In the genomic region with DNA sequence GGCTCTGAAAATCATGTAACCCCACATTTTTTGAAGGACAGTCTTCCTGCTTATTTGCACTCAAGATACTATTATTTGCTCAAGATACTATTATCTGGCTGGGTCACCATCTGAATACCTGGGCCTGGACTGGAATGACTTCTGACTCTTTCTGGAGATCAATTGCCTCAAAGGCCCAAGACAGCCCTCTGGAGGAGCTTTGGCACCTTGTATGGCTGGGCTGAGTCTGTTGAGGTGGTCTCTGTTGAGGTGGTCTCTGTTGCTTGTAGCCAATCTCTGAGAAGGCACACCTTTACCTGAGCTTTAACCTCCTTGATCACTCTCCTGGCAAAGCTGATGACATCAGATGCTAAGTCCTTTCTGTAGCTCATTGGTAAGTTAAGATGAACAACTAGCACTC, we compare ENCODE assay signal across 22 cellular contexts. TPM values are rescaled to one million over a fixed set of nuclear protein-coding genes. Genes with fewer than 3 reads are reported as not detected.
DNase-seq lines count a peak whose midpoint lies in the region; ATAC-seq, FAIRE-seq and TF ChIP-seq lines count a peak whose summit lies in the region.
"Had no signal": no experiment of that assay in that cellular context is flagged by ENCODE, and none has a peak within 500 bp of the region (broad histone marks: within the 10 kb centered on the region; RNA-seq: fewer than 3 reads in every experiment).

No MANE protein-coding gene starts in this region.

- H3K79me2 ChIP-seq in PC-3 (ENCODE audit: low read length) (no peaks in the 10 kb centered on the region), H1 (ENCODE audit: control insufficient read depth in 1 of 2, insufficient read depth in 2 of 2, low read length in 2 of 2) (no peaks in the 10 kb centered on the region)

- H3K14ac ChIP-seq in H1 (ENCODE audit: insufficient read length), result no peak overlapping the region

- FAIRE-seq in H1 (lab: Jason Lieb, UNC), result no peak
- FAIRE-seq: GM18507 had no signal

- intact Hi-C loops in breast epithelium (cut with DNase I; ENCODE audit: low total_unique reads) (no loop called here), MCF 10A (cut with micrococcal nuclease) (no loop called here), PC-3 (cut with micrococcal nuclease) (no loop called here), uterus (cut with DNase I; ENCODE audit: low total_unique reads) (no loop called here)
- intact Hi-C loops in activated T-helper 1 cell treated with anti-CD3 and anti-CD28 coated beads, Interleukin-12 subunit alpha, Interleukin-12 subunit beta, Interleukin-2, Interleukin-4 antibody, amounts not matched to agents 30 ng/mL and 10 ng/mL and 1 ng/mL, durations not matched to agents 14 hours and 24 hours and 36 hours (cut with micrococcal nuclease), result no loop called here

- H2BK12ac ChIP-seq in H1 (ENCODE audit: low read depth, low read length), result no peak overlapping the region

- H3K4me3 ChIP-seq in breast epithelium (no peak overlapping the region), PC-3 (ENCODE audit: low read length) (no peak overlapping the region), H1 (ENCODE audit: extremely low read depth in 1 of 4, insufficient read depth in 2 of 4, low read depth in 3 of 4, low read length in 4 of 4) (no peak overlapping the region), uterus (no peak overlapping the region)
- H3K4me3 ChIP-seq: SJSA1 had no signal

- ATAC-seq in PC-3, result no peak

- H3K27ac ChIP-seq in breast epithelium (peak overlapping the region; percentile 65 to 79), PC-3 (ENCODE audit: low read length) (no peak overlapping the region), H1 (ENCODE audit: low read depth, low read length) (no peak overlapping the region), uterus (peak overlapping the region; percentile 39 to 53)
- H3K27ac ChIP-seq: 22Rv1, SJSA1 had no signal

- DNase-seq in breast epithelium (ENCODE audit: low spot score in 2 of 2), result no peak
- no peak for DNase-seq in MCF 10A (ENCODE audit: unreplicated experiment)
- no peak for DNase-seq in PC-3
- DNase-seq in H1 (ENCODE audit: low read depth in 1 of 2, low spot score in 2 of 2), result no peak
- DNase-seq in uterus, result no peak
- no peak for DNase-seq in activated T-helper 1 cell treated with anti-CD3 and anti-CD28 coated beads, Interleukin-12 subunit alpha, Interleukin-12 subunit beta, Interleukin-2, Interleukin-4 antibody, amounts not matched to agents 30 ng/mL and 10 ng/mL and 1 ng/mL, durations not matched to agents 14 hours and 24 hours and 36 hours (ENCODE audit: low spot score)
- DNase-seq in SIG-M5 treated with dmso at 0.1 percent for 504 hours (lab: John Stamatoyannopoulos, UW; ENCODE audit: unreplicated experiment), result no peak
- DNase-seq in cerebellar cortex (ENCODE audit: low spot score), result no peak
- DNase-seq: CD8-positive, alpha-beta memory T cell; GF-D8; GOT3; Kasumi-1; NCI-H1417; NCI-H2029; NCI-H2171 treated with DMSO at 0.1 percent for 48 hours; NCI-H510A; NCI-H82 had no signal

- no peak overlapping the region for H3K4ac ChIP-seq in H1 (replicated peaks; ENCODE audit: insufficient read length, low read depth, low read length)

- no peak overlapping the region for H2AK5ac ChIP-seq in H1 (ENCODE audit: low read depth, low read length)

- BruUV-seq in MCF 10A (replicated peaks; lab: Mats Ljungman, UMichigan), result no TSS peak
- BruUV-seq in PC-3 (replicated peaks; lab: Mats Ljungman, UMichigan), result no TSS peak

- H3K56ac ChIP-seq in H1 (replicated peaks; ENCODE audit: insufficient read length, low read depth, low read length), result no peak overlapping the region

- H3K9me2 ChIP-seq in PC-3 (replicated peaks; ENCODE audit: low read length), result no peaks in the 10 kb centered on the region

- no peak overlapping the region for H4K91ac ChIP-seq in H1 (replicated peaks; ENCODE audit: insufficient read length, low read length)

- H4K20me1 ChIP-seq in PC-3 (ENCODE audit: low read length) (no peaks in the 10 kb centered on the region), H1 (replicated peaks in 1 of 2; ENCODE audit: control insufficient read depth in 1 of 2, insufficient read depth in 2 of 2, low read length in 2 of 2) (no peaks in the 10 kb centered on the region)

- peaks cover 0 to 4% of the 10 kb centered on the region in 2 donors for H3K4me1 ChIP-seq in breast epithelium
- H3K4me1 ChIP-seq in PC-3 (ENCODE audit: insufficient read depth, low read length), result peaks cover 4% of the 10 kb centered on the region
- peaks cover 0 to 3% (median 1%) of the 10 kb centered on the region in 4 experiments; a peak in 5 of 7 replicates for H3K4me1 ChIP-seq in H1 (replicated peaks in 1 of 4; ENCODE audit: control insufficient read depth in 3 of 4, insufficient read depth in 4 of 4, low read length in 3 of 4)
- H3K4me1 ChIP-seq in uterus, result peaks cover 0 to 3% of the 10 kb centered on the region in 2 donors
- H3K4me1 ChIP-seq: SJSA1 had no signal

- no peaks in the 10 kb centered on the region for H3K9me3 Mint-ChIP-seq in MCF 10A (ENCODE audit: unreplicated experiment)
- H3K9me3 Mint-ChIP-seq in activated T-helper 1 cell treated with anti-CD3 and anti-CD28 coated beads, Interleukin-12 subunit alpha, Interleukin-12 subunit beta, Interleukin-2, Interleukin-4 antibody, amounts not matched to agents 30 ng/mL and 10 ng/mL and 1 ng/mL, durations not matched to agents 14 hours and 24 hours and 36 hours, result no peaks in the 10 kb centered on the region
- H3K9me3 Mint-ChIP-seq: CD8-positive, alpha-beta memory T cell had no signal

- no peak overlapping the region for H2BK120ac ChIP-seq in H1 (replicated peaks; ENCODE audit: low read depth, low read length)

- TF ChIP-seq RAD21 in H1 (IDR thresholded peaks at IDR 0.05 in 1 of 2, conservative IDR thresholded peaks at IDR 0.05 in 1 of 2; ENCODE audit: low read depth in 2 of 2, low read length in 2 of 2), result peak; percentile 20 to 50; a peak in 3 of 4 replicates

- H2BK20ac ChIP-seq in H1 (ENCODE audit: low read length), result no peak overlapping the region

- H3K27me3 ChIP-seq in breast epithelium, result no peaks in the 10 kb centered on the region
- no peaks in the 10 kb centered on the region for H3K27me3 ChIP-seq in PC-3 (ENCODE audit: low read length)
- no peaks in the 10 kb centered on the region for H3K27me3 ChIP-seq in H1 (replicated peaks in 1 of 4; ENCODE audit: control insufficient read depth in 3 of 4, extremely low read depth in 1 of 4, insufficient read depth in 3 of 4, low read length in 3 of 4)
- H3K27me3 ChIP-seq in uterus, result no peaks in the 10 kb centered on the region
- H3K27me3 ChIP-seq: SJSA1 had no signal

- H3K9ac ChIP-seq in PC-3 (ENCODE audit: low read length) (no peak overlapping the region), H1 (replicated peaks in 1 of 4; ENCODE audit: extremely low read depth in 1 of 4, low read depth in 3 of 4, low read length in 3 of 4) (no peak overlapping the region)

- CTCF ChIA-PET in MCF 10A (lab: Yijun Ruan, JAX) (interaction anchor here (0.5 to 0.6 kb wide), 2 partner anchors 132 to 1852 kb away, joined by 3 read pairs; no protein-coding TSS in a partner anchor), PC-3 (lab: Charles Lee) (no interaction called here), H1 (lab: Charles Lee; ENCODE audit: partially characterized antibody) (interaction anchor here (0.7 to 3.0 kb wide), 5 partner anchors 14 to 102 kb away, joined by 3 to 11 read pairs (median 3); no protein-coding TSS in a partner anchor)

- H3K36me3 Mint-ChIP-seq in MCF 10A (ENCODE audit: insufficient read depth, unreplicated experiment), result no peaks in the 10 kb centered on the region
- H3K36me3 Mint-ChIP-seq in activated T-helper 1 cell treated with anti-CD3 and anti-CD28 coated beads, Interleukin-12 subunit alpha, Interleukin-12 subunit beta, Interleukin-2, Interleukin-4 antibody, amounts not matched to agents 30 ng/mL and 10 ng/mL and 1 ng/mL, durations not matched to agents 14 hours and 24 hours and 36 hours (ENCODE audit: low read depth), result no peaks in the 10 kb centered on the region
- H3K36me3 Mint-ChIP-seq: CD8-positive, alpha-beta memory T cell had no signal

- TF ChIP-seq EP300 in H1 (IDR thresholded peaks at IDR 0.05; ENCODE audit: borderline replicate concordance in 1 of 2, low read depth in 2 of 2, low read length in 2 of 2), result no peak

- no peaks in the 10 kb centered on the region; the same call in 1 of the 2 replicates for H3K79me1 ChIP-seq in H1 (ENCODE audit: low read depth, low read length)

- TF ChIP-seq POLR2A in breast epithelium (IDR thresholded peaks at IDR 0.05) (no peak), H1 (IDR thresholded peaks at IDR 0.05; ENCODE audit: control extremely low read depth in 1 of 2, low read depth in 2 of 2, low read length in 2 of 2) (no peak), uterus (IDR thresholded peaks at IDR 0.05) (no peak)

- no peaks in the 10 kb centered on the region for H3K27me3 Mint-ChIP-seq in MCF 10A (ENCODE audit: insufficient read depth, unreplicated experiment)
- peaks cover 8% of the 10 kb centered on the region for H3K27me3 Mint-ChIP-seq in activated T-helper 1 cell treated with anti-CD3 and anti-CD28 coated beads, Interleukin-12 subunit alpha, Interleukin-12 subunit beta, Interleukin-2, Interleukin-4 antibody, amounts not matched to agents 30 ng/mL and 10 ng/mL and 1 ng/mL, durations not matched to agents 14 hours and 24 hours and 36 hours (ENCODE audit: insufficient read depth)

- no peak overlapping the region for H2BK15ac ChIP-seq in H1 (ENCODE audit: low read length)

- H2AFZ ChIP-seq in PC-3 (ENCODE audit: low read length) (no peak overlapping the region), H1 (ENCODE audit: low read length) (no peak overlapping the region)

- H3K36me3 ChIP-seq in breast epithelium (no peaks in the 10 kb centered on the region), PC-3 (ENCODE audit: low read depth, low read length) (no peaks in the 10 kb centered on the region), H1 (ENCODE audit: control insufficient read depth in 2 of 4, insufficient read depth in 4 of 4, low read length in 3 of 4) (peaks cover 0 to 20% (median 6%) of the 10 kb centered on the region in 4 experiments; a peak in 6 of 8 replicates), uterus (no peaks in the 10 kb centered on the region)
- H3K36me3 ChIP-seq: SJSA1 had no signal

- H3K23me2 ChIP-seq in H1 (ENCODE audit: low read depth, low read length), result no peaks in the 10 kb centered on the region

- H3K4me3 Mint-ChIP-seq in MCF 10A (ENCODE audit: unreplicated experiment), result no peak overlapping the region
- no peak overlapping the region for H3K4me3 Mint-ChIP-seq in activated T-helper 1 cell treated with anti-CD3 and anti-CD28 coated beads, Interleukin-12 subunit alpha, Interleukin-12 subunit beta, Interleukin-2, Interleukin-4 antibody, amounts not matched to agents 30 ng/mL and 10 ng/mL and 1 ng/mL, durations not matched to agents 14 hours and 24 hours and 36 hours
- H3K4me3 Mint-ChIP-seq: CD8-positive, alpha-beta memory T cell had no signal

- H4K5ac ChIP-seq in H1 (ENCODE audit: insufficient read length, low read depth, low read length), result no peak overlapping the region

- H3K23ac ChIP-seq in H1 (ENCODE audit: insufficient read length), result no peak overlapping the region

- no peak overlapping the region for H2BK5ac ChIP-seq in H1 (ENCODE audit: low read depth, low read length)

- POLR2A ChIA-PET in MCF 10A (lab: Yijun Ruan, JAX), result no interaction called here
- POLR2A ChIA-PET in PC-3 (lab: Charles Lee; ENCODE audit: unreplicated experiment), result no interaction called here
- POLR2A ChIA-PET in H1 (lab: Charles Lee; ENCODE audit: partially characterized antibody), result no interaction called here

- TF ChIP-seq CTCF in breast epithelium (IDR thresholded peaks at IDR 0.05), result no peak
- TF ChIP-seq CTCF in MCF 10A (IDR thresholded peaks at IDR 0.05; ENCODE audit: unreplicated experiment), result no peak
- peak; percentile 34; the same call in 1 of the 2 replicates for TF ChIP-seq CTCF in PC-3 (conservative IDR thresholded peaks at IDR 0.05; ENCODE audit: low read depth, low read length)
- peak in 1 of 3 experiments; percentile 13; a peak in 1 of 4 replicates for TF ChIP-seq CTCF in H1 (IDR thresholded peaks at IDR 0.05; ENCODE audit: control extremely low read depth in 1 of 3, insufficient read depth in 1 of 3, low read depth in 1 of 3, low read length in 3 of 3)
- no peak for TF ChIP-seq CTCF in uterus (IDR thresholded peaks at IDR 0.05)

- no peak overlapping the region for H3K18ac ChIP-seq in H1 (ENCODE audit: extremely low read depth, low read length)

- H3K4me2 ChIP-seq in PC-3 (ENCODE audit: low read length) (no peak overlapping the region), H1 (ENCODE audit: insufficient read depth in 1 of 2, low read depth in 2 of 2, low read length in 2 of 2) (no peak overlapping the region)

- H3K9me3 ChIP-seq in breast epithelium (no peaks in the 10 kb centered on the region), PC-3 (ENCODE audit: low read length) (no peaks in the 10 kb centered on the region), H1 (ENCODE audit: insufficient read depth in 2 of 2, low read depth in 1 of 2, low read length in 1 of 2) (no peaks in the 10 kb centered on the region), uterus (no peaks in the 10 kb centered on the region)
- H3K9me3 ChIP-seq: SJSA1 had no signal

- no peak overlapping the region for H3K27ac Mint-ChIP-seq in MCF 10A (ENCODE audit: low read depth, unreplicated experiment)
- no peak overlapping the region for H3K27ac Mint-ChIP-seq in activated T-helper 1 cell treated with anti-CD3 and anti-CD28 coated beads, Interleukin-12 subunit alpha, Interleukin-12 subunit beta, Interleukin-2, Interleukin-4 antibody, amounts not matched to agents 30 ng/mL and 10 ng/mL and 1 ng/mL, durations not matched to agents 14 hours and 24 hours and 36 hours
- H3K27ac Mint-ChIP-seq: CD8-positive, alpha-beta memory T cell had no signal

- no peak overlapping the region for H4K8ac ChIP-seq in H1 (ENCODE audit: extremely low read depth, insufficient read depth, low read length)

- peaks cover 6% of the 10 kb centered on the region for H3K4me1 Mint-ChIP-seq in MCF 10A (ENCODE audit: insufficient read depth, unreplicated experiment)
- H3K4me1 Mint-ChIP-seq in activated T-helper 1 cell treated with anti-CD3 and anti-CD28 coated beads, Interleukin-12 subunit alpha, Interleukin-12 subunit beta, Interleukin-2, Interleukin-4 antibody, amounts not matched to agents 30 ng/mL and 10 ng/mL and 1 ng/mL, durations not matched to agents 14 hours and 24 hours and 36 hours (ENCODE audit: low read depth), result no peaks in the 10 kb centered on the region
- H3K4me1 Mint-ChIP-seq: CD8-positive, alpha-beta memory T cell had no signal

- no peaks in the 10 kb centered on the region for H3F3A ChIP-seq in PC-3 (ENCODE audit: low read length, unreplicated experiment)

RNA-seq across cellular contexts. Expression of a gene that starts 33.0 kb away (rescaled TPM):
- total RNA-seq in breast epithelium (under 1 TPM in 1 of 3 donors, not detected in 2; 0.29 TPM), MCF 10A (2022) (0.12 TPM in 1 of 2 replicates, not detected in the other), PC-3 (2014; rRNA removed) (0.12 and 0.47 TPM in 2 replicates), uterus (1 to 10 TPM in 1 of 4 donors, under 1 TPM in 1, not detected in 2; 0.21 to 2.9 TPM)
- 0.19 and 0.34 TPM in 2 replicates for total RNA-seq in H1 (2021; fragmentation: NEBNext Ultra II Directional; extraction: Animal tissue kit (Norgen Biotek cat#: 25700))
- polyA plus RNA-seq in H1 (2011; rRNA removed), result 0.93 and 0.97 TPM in 2 replicates
- polyA plus RNA-seq in H1 (2011; cell fraction: cytosol; rRNA removed), result 1.2 TPM
- 0.37 TPM for polyA plus RNA-seq in H1 (2011; cell fraction: nucleus; rRNA removed)
- 0.59 to 0.94 TPM (median 0.87 TPM) in 4 replicates for polyA plus RNA-seq in H1 (2012, experiment 1 of 2)
- polyA plus RNA-seq in H1 (2012, experiment 2 of 2), result 0.42 TPM
- polyA plus RNA-seq in H1 (2013, experiment 1 of 2), result 0.83 TPM
- polyA plus RNA-seq in H1 (2013, experiment 2 of 2), result 0.83 TPM
- polyA minus RNA-seq in H1 (2011; rRNA and poly(A)+ RNA removed), result 1.3 and 1.6 TPM in 2 replicates
- not detected for polyA minus RNA-seq in H1 (2011; cell fraction: cytosol; rRNA and poly(A)+ RNA removed)
- polyA minus RNA-seq in H1 (2011; cell fraction: nucleus; rRNA and poly(A)+ RNA removed), result 0.80 TPM
- not detected in 2 replicates for total RNA-seq in activated T-helper 1 cell treated with anti-CD3 and anti-CD28 coated beads, Interleukin-12 subunit alpha, Interleukin-12 subunit beta, Interleukin-2, Interleukin-4 antibody, amounts not matched to agents 30 ng/mL and 10 ng/mL and 1 ng/mL, durations not matched to agents 14 hours and 24 hours and 36 hours
- total RNA-seq: CD8-positive, alpha-beta memory T cell; RPMI7951; SJSA1 had no signal
- polyA plus RNA-seq: BJ; CD8-positive, alpha-beta memory T cell had no signal

Comparison
In these comparisons a context has a peak if more than half of its experiments do, and no peak if none do; other contexts are left out.
1. H3K27ac ChIP-seq: peak in breast epithelium (2 of 2) and uterus (2 of 2); none in PC-3 (single experiment) and H1 (single experiment).